ENCODE assay signal across 8 cellular contexts in genomic region chr2:186589733-186590537, GRCh38. TPM values are rescaled to one million over a fixed set of nuclear protein-coding genes. Genes with fewer than 3 reads are reported as not detected.
DNase-seq lines count a peak whose midpoint lies in the region; ATAC-seq, FAIRE-seq and TF ChIP-seq lines count a peak whose summit lies in the region.

TSS of gene ITGAV (plus strand) at chr2:186590056. CDS start at chr2:186590339, 283 bp downstream.

- no peak for TF ChIP-seq CTCF in WERI-Rb-1 (IDR thresholded peaks at IDR 0.05; ENCODE audit: low read depth, low read length)
- no peak for TF ChIP-seq CTCF in mammary epithelial cell (conservative IDR thresholded peaks at IDR 0.05 in 1 of 2, IDR thresholded peaks at IDR 0.05 in 1 of 2; ENCODE audit: extremely low read depth in 1 of 2, insufficient read depth in 1 of 2, low read depth in 1 of 2, low read length in 2 of 2)

- ATAC-seq in GM18511 (IDR thresholded peaks at IDR 0.05; ENCODE audit: unreplicated experiment) = peak; percentile 95
- peak; percentile 98 for ATAC-seq in HG03025 (IDR thresholded peaks at IDR 0.05; ENCODE audit: low FRiP score, unreplicated experiment)

- peak within 1 kb of the TSS; percentile 99 for H3K4me3 ChIP-seq in WERI-Rb-1 (ENCODE audit: low read depth, low read length)
- peak within 1 kb of the TSS; percentile 86 to 92 (median 89) for H3K4me3 ChIP-seq in mammary epithelial cell (replicated peaks in 1 of 3; ENCODE audit: insufficient read depth in 1 of 3, low read depth in 2 of 3, low read length in 3 of 3)
- peak within 1 kb of the TSS; percentile 67 to 96 for H3K4me3 ChIP-seq in small intestine (ENCODE audit: low read depth in 1 of 2, low read length in 2 of 2)

- dilution Hi-C loops in mammary epithelial cell (cut with HindIII; ENCODE audit: low sequenced_read_pairs) = loop anchor here (5.0 kb wide), 1 partner anchor 83 kb away; no protein-coding TSS in a partner anchor

- peaks cover 46% of the 10 kb centered on the region for H3K79me2 ChIP-seq in mammary epithelial cell (ENCODE audit: insufficient read depth, low read length)

- in situ Hi-C loops in mammary epithelial cell (cut with MboI; ENCODE audit: low sequenced_read_pairs in 2 of 2) = no loop called here

- H3K4me2 ChIP-seq in mammary epithelial cell (ENCODE audit: insufficient read depth, low read depth, low read length) = peak within 1 kb of the TSS; percentile 92

- peak; percentile 89 for DNase-seq in A172 (ENCODE audit: low spot score)
- DNase-seq in NCI-H2107 treated with DMSO at 0.1 percent for 48 hours (lab: John Stamatoyannopoulos, UW; ENCODE audit: unreplicated experiment) = peak; percentile 44
- DNase-seq in WERI-Rb-1 = peak; percentile 94
- peak; percentile 94 for DNase-seq in mammary epithelial cell
- DNase-seq in iPS-NIHi11 (ENCODE audit: low spot score) = peak; percentile 90
- peak; percentile 94 for DNase-seq in small intestine

- BruUV-seq in mammary epithelial cell (replicated peaks; lab: Mats Ljungman, UMichigan) = no TSS peak

- H3K27me3 ChIP-seq in WERI-Rb-1 (ENCODE audit: insufficient read depth, low read depth, severe bottlenecking) = no peaks in the 10 kb centered on the region
- H3K27me3 ChIP-seq in mammary epithelial cell (ENCODE audit: insufficient read depth, low read length) = no peaks in the 10 kb centered on the region
- no peaks in the 10 kb centered on the region for H3K27me3 ChIP-seq in small intestine (ENCODE audit: control insufficient read depth in 2 of 2, insufficient read depth in 2 of 2, low read length in 2 of 2)

- H3K4me1 ChIP-seq in mammary epithelial cell (ENCODE audit: insufficient read depth, low read length) (peaks cover 11% of the 10 kb centered on the region), small intestine (ENCODE audit: control insufficient read depth in 2 of 2, insufficient read depth in 1 of 2, low read depth in 1 of 2, low read length in 1 of 2) (peaks cover 3 to 6% of the 10 kb centered on the region in 2 donors)

- peak within 1 kb of the TSS; percentile 96 for H3K9ac ChIP-seq in mammary epithelial cell (ENCODE audit: insufficient read depth, low read length)

- CTCF ChIA-PET in mammary epithelial cell (lab: Charles Lee; ENCODE audit: low non-redundant PET) = interaction anchor here (0.9 kb wide), 1 partner anchor 20 kb away, joined by 3 read pairs; no protein-coding TSS in a partner anchor

- intact Hi-C loops in mammary epithelial cell (cut with micrococcal nuclease) = loop anchor here (1.0 to 2.0 kb wide), 5 partner anchors 15 to 86 kb away; no protein-coding TSS in a partner anchor

- 5% methylated on average over 27 of the region's 86 CpGs for WGBS in mammary epithelial cell (ENCODE audit: low coverage, missing lambda C conversion rate)
- WGBS in small intestine, 3 donors = 0 to 1% (median 1%) methylated on average over 47 to 86 of the region's 86 CpGs

- no peak for FAIRE-seq in small intestine (lab: Jason Lieb, UNC)

- H3K27ac ChIP-seq in WERI-Rb-1 (peak within 1 kb of the TSS; percentile 91), mammary epithelial cell (ENCODE audit: insufficient read depth, low read depth, low read length) (peak within 1 kb of the TSS; percentile 85), small intestine (ENCODE audit: low read depth in 1 of 2, low read length in 1 of 2) (peak within 1 kb of the TSS; percentile 99)

- H4K20me1 ChIP-seq in mammary epithelial cell (ENCODE audit: insufficient read depth, low read length) = no peaks in the 10 kb centered on the region

- H3K9me3 ChIP-seq in WERI-Rb-1 (ENCODE audit: severe bottlenecking) = no peaks in the 10 kb centered on the region
- no peaks in the 10 kb centered on the region for H3K9me3 ChIP-seq in mammary epithelial cell (replicated peaks; ENCODE audit: insufficient read depth, low read length)
- no peaks in the 10 kb centered on the region for H3K9me3 ChIP-seq in small intestine (ENCODE audit: control insufficient read depth, low read depth)

- H2AFZ ChIP-seq in mammary epithelial cell (ENCODE audit: low read depth, low read length) = peak within 1 kb of the TSS; percentile 89

- H3K36me3 ChIP-seq in WERI-Rb-1 (peaks cover 4% of the 10 kb centered on the region; the same call in 1 of the 2 replicates), mammary epithelial cell (ENCODE audit: insufficient read depth, low read length) (no peaks in the 10 kb centered on the region), small intestine (ENCODE audit: control insufficient read depth in 2 of 2, insufficient read depth in 2 of 2, low read length in 2 of 2) (no peaks in the 10 kb centered on the region)

RNA-seq across cellular contexts. Expression of gene ITGAV, which starts in this region (rescaled TPM):
- total RNA-seq in A172 (2014; rRNA removed; shearing (Covaris generic)) = 104 and 110 TPM in 2 replicates
- 100 to 1,000 TPM; 103 to 257 TPM for total RNA-seq in mammary epithelial cell
- polyA plus RNA-seq in mammary epithelial cell (45.5 TPM), small intestine (1 to 10 TPM; 4.0 to 9.6 (median 5.1) TPM)
- polyA minus RNA-seq in mammary epithelial cell = 123 TPM

Comparison
In these comparisons a context has a peak if more than half of its experiments do, and no peak if none do; other contexts are left out.
1. Peak in every context shown above with its lines: DNase-seq, ATAC-seq, H3K4me3 ChIP-seq and H3K27ac ChIP-seq.
2. DNase-seq: peak in every context shown above with its lines; median percentile 94 in WERI-Rb-1; 94 in mammary epithelial cell; 94 in small intestine; 90 in iPS-NIHi11; 89 in A172; 44 in NCI-H2107 treated with DMSO at 0.1 percent for 48 hours.